Comparison of ENCODE assay signal across 20 cellular contexts in genomic region chr5:61637566-61637965, GRCh38.
DNase-seq lines count a peak whose midpoint lies in the region; ATAC-seq and TF ChIP-seq lines count a peak whose summit lies in the region.
"Had no signal": no experiment of that assay in that cellular context is flagged by ENCODE, and none has a peak within 500 bp of the region (broad histone marks: within the 10 kb centered on the region; RNA-seq: fewer than 3 reads in every experiment).

No MANE protein-coding gene starts in this region.

- intact Hi-C loops in gastrocnemius medialis (cut with DNase I; ENCODE audit: low total_unique reads), result no loop called here

- TF ChIP-seq CTCF in gastrocnemius medialis (IDR thresholded peaks at IDR 0.05 in 4 of 5, conservative IDR thresholded peaks at IDR 0.05 in 1 of 5), result no peak

- in situ Hi-C loops in gastrocnemius medialis (cut with MboI; ENCODE audit: low sequenced_read_pairs in 4 of 4), result no loop called here

- DNase-seq in M059J (ENCODE audit: low read depth) (peak; percentile 70), hippocampal formation (lab: John Stamatoyannopoulos, UW) (peak; percentile 47 to 87), superior temporal gyrus (ENCODE audit: extremely low spot score) (peak; percentile 86), NCI-H2196 (lab: John Stamatoyannopoulos, UW; ENCODE audit: unreplicated experiment) (no peak), gastrocnemius medialis (no peak)
- DNase-seq: activated gamma-delta T cell, colonic mucosa, DMS53, esophagus squamous epithelium, HFFc6, kidney glomerular epithelial cell, NCI-H187, NCI-H524, ovary, small intestine, tibial artery had no signal

- H3K9me3 ChIP-seq in gastrocnemius medialis, result no peaks in the 10 kb centered on the region
- H3K9me3 ChIP-seq: BLaER1 treated with 17β-estradiol and CSF1 and Interleukin-3, amounts not matched to agents 10 nM and 100 nM; colonic mucosa; esophagus squamous epithelium; ovary; tibial artery had no signal

- no peak for TF ChIP-seq POLR2A in gastrocnemius medialis (IDR thresholded peaks at IDR 0.05)

- no peaks in the 10 kb centered on the region for H3K4me1 ChIP-seq in gastrocnemius medialis
- H3K4me1 ChIP-seq: colonic mucosa had no signal

- H3K27ac ChIP-seq in angular gyrus (ENCODE audit: low read depth, low read length), result peak overlapping the region; percentile 90
- no peak overlapping the region for H3K27ac ChIP-seq in gastrocnemius medialis
- H3K27ac ChIP-seq: BLaER1 treated with 17β-estradiol and CSF1 and Interleukin-3, amounts not matched to agents 10 nM and 100 nM; colonic mucosa; esophagus squamous epithelium; ovary; tibial artery had no signal

- H3K27me3 ChIP-seq in gastrocnemius medialis, result no peaks in the 10 kb centered on the region
- H3K27me3 ChIP-seq: BLaER1 treated with 17β-estradiol and CSF1 and Interleukin-3, amounts not matched to agents 10 nM and 100 nM; colonic mucosa; esophagus squamous epithelium; ovary; tibial artery had no signal

- H3K36me3 ChIP-seq in gastrocnemius medialis, result no peaks in the 10 kb centered on the region
- H3K36me3 ChIP-seq: BLaER1 treated with 17β-estradiol and CSF1 and Interleukin-3, amounts not matched to agents 10 nM and 100 nM; colonic mucosa; esophagus squamous epithelium; ovary; tibial artery had no signal

- ATAC-seq in gastrocnemius medialis (no peak), HG02870 (IDR thresholded peaks at IDR 0.05; ENCODE audit: unreplicated experiment) (no peak)
- ATAC-seq: Panc1 had no signal

- H3K4me3 ChIP-seq in gastrocnemius medialis, result no peak overlapping the region
- H3K4me3 ChIP-seq: BLaER1 treated with 17β-estradiol and CSF1 and Interleukin-3, amounts not matched to agents 10 nM and 100 nM; colonic mucosa; esophagus squamous epithelium; ovary; tibial artery had no signal

Comparison
In these comparisons a context has a peak if more than half of its experiments do, and no peak if none do; other contexts are left out.
1. DNase-seq: peak in M059J (single experiment), hippocampal formation (2 of 2) and superior temporal gyrus (single experiment); none in NCI-H2196 (single experiment) and gastrocnemius medialis (0 of 2).